Comparison of ENCODE assay signal across 8 cellular contexts in genomic region chr16:25066426-25066746, GRCh38. TPM values are rescaled to one million over a fixed set of nuclear protein-coding genes. Genes with fewer than 3 reads are reported as not detected.
A peak's percentile ranks its signal among the peaks of the same experiment; 100 is the strongest.
DNase-seq lines count a peak whose midpoint lies in the region; ATAC-seq and TF ChIP-seq lines count a peak whose summit lies in the region.

No MANE protein-coding gene starts in this region.

- intact Hi-C loops in gastrocnemius medialis (cut with DNase I; ENCODE audit: low total_unique reads): loop anchor here (1.0 to 2.0 kb wide), 2 partner anchors 41 to 52 kb away; partner anchors contain the start of gene ARHGAP17

- TF ChIP-seq POLR2A in gastrocnemius medialis (IDR thresholded peaks at IDR 0.05): no peak

- TF ChIP-seq CTCF in fibroblast of villous mesenchyme (IDR thresholded peaks at IDR 0.05; ENCODE audit: insufficient read depth, low read depth, low read length): no peak
- no peak for TF ChIP-seq CTCF in gastrocnemius medialis (IDR thresholded peaks at IDR 0.05 in 4 of 5, conservative IDR thresholded peaks at IDR 0.05 in 1 of 5)

- H3K4me3 ChIP-seq in SK-N-MC: peak overlapping the region; percentile 80
- H3K4me3 ChIP-seq in fibroblast of villous mesenchyme (ENCODE audit: low read depth, low read length): peak overlapping the region; percentile 69
- H3K4me3 ChIP-seq in gastrocnemius medialis: peak overlapping the region; percentile 75 to 99 (median 91)

- H3K27ac ChIP-seq in SK-N-MC (no peak overlapping the region), gastrocnemius medialis (peak overlapping the region; percentile 87 to 96 (median 94))

- peak overlapping the region; percentile 74 for H3K9ac ChIP-seq in SK-N-MC (ENCODE audit: insufficient read length)

- H3K9me3 ChIP-seq in SK-N-MC (ENCODE audit: low read depth, low read length): no peaks in the 10 kb centered on the region
- no peaks in the 10 kb centered on the region for H3K9me3 ChIP-seq in gastrocnemius medialis

- no peaks in the 10 kb centered on the region for H3K36me3 ChIP-seq in SK-N-MC (ENCODE audit: insufficient read depth, low read length)
- no peaks in the 10 kb centered on the region for H3K36me3 ChIP-seq in gastrocnemius medialis

- in situ Hi-C loops in gastrocnemius medialis (cut with MboI; ENCODE audit: low sequenced_read_pairs in 4 of 4): no loop called here

- no peaks in the 10 kb centered on the region for H3K27me3 ChIP-seq in gastrocnemius medialis

- DNase-seq in SK-N-MC (ENCODE audit: low read depth, low spot score): no peak
- DNase-seq in fibroblast of villous mesenchyme (ENCODE audit: low read depth): no peak
- DNase-seq in gastrocnemius medialis: no peak
- DNase-seq in NK-92 treated with Interleukin-12 subunit alpha and Interleukin-12 subunit beta, amount 100 ng/mL, for 24 hours (lab: John Stamatoyannopoulos, UW): no peak
- no peak for DNase-seq in NCI-H526 treated with DMSO at 0.1 percent for 48 hours (lab: John Stamatoyannopoulos, UW)
- no peak for DNase-seq in NOMO-1 treated with DMSO at 0.1 percent for 48 hours (lab: John Stamatoyannopoulos, UW; ENCODE audit: unreplicated experiment)
- no peak for DNase-seq in stimulated activated CD8-positive, alpha-beta memory T cell treated with anti-CD3 and anti-CD28 coated beads, Interleukin-4, amount 100 ng/mL, for 48 hours

- peak; percentile 5 for ATAC-seq in GM18907 (IDR thresholded peaks at IDR 0.05; ENCODE audit: unreplicated experiment)
- no peak for ATAC-seq in gastrocnemius medialis

- peaks cover 14 to 15% of the 10 kb centered on the region in 2 donors for H3K4me1 ChIP-seq in gastrocnemius medialis

RNA-seq across cellular contexts. Expression of gene LCMT1, which starts 45.2 kb away (rescaled TPM):
- total RNA-seq in fibroblast of villous mesenchyme (25.4 and 30.2 TPM in 2 replicates), gastrocnemius medialis (10 to 100 TPM; 49.8 to 90.6 (median 59.3) TPM)

RNA-seq across cellular contexts. Expression of gene ARHGAP17, which starts 51.2 kb away (rescaled TPM):
- 32.5 and 36.7 TPM in 2 replicates for total RNA-seq in fibroblast of villous mesenchyme
- 10 to 100 TPM; 20.0 to 31.5 (median 28.0) TPM for total RNA-seq in gastrocnemius medialis
